Comparison of ENCODE assay signal across 23 cellular contexts in genomic region chr20:35978041-35978513, GRCh38. TPM values are rescaled to one million over a fixed set of nuclear protein-coding genes. Genes with fewer than 3 reads are reported as not detected.
DNase-seq lines count a peak whose midpoint lies in the region; ATAC-seq, FAIRE-seq and TF ChIP-seq lines count a peak whose summit lies in the region.
"Had no signal": no experiment of that assay in that cellular context is flagged by ENCODE, and none has a peak within 500 bp of the region (broad histone marks: within the 10 kb centered on the region; RNA-seq: fewer than 3 reads in every experiment).

No MANE protein-coding gene starts in this region.

- no peaks in the 10 kb centered on the region for H3K79me2 ChIP-seq in astrocyte (ENCODE audit: insufficient read depth, low read length)

- H2AFZ ChIP-seq in astrocyte (ENCODE audit: low read depth, low read length): no peak overlapping the region

- H3K27me3 ChIP-seq in astrocyte (ENCODE audit: insufficient read depth, low read length) (peaks cover 3% of the 10 kb centered on the region), lower lobe of right lung (ENCODE audit: low read depth) (no peaks in the 10 kb centered on the region)
- H3K27me3 ChIP-seq: pancreas had no signal

- H3K9me3 ChIP-seq in astrocyte (ENCODE audit: insufficient read depth, low read depth, low read length) (no peaks in the 10 kb centered on the region), lower lobe of right lung (no peaks in the 10 kb centered on the region)
- H3K9me3 ChIP-seq: pancreas had no signal

- DNase-seq in CD1c-positive myeloid dendritic cell (ENCODE audit: extremely low spot score) (peak; percentile 27), NAMALWA (ENCODE audit: low spot score) (peak; percentile 71), astrocyte (ENCODE audit: low read depth) (no peak), lower lobe of right lung (no peak), dermis blood vessel endothelial cell (no peak), Right ventricle myocardium superior (no peak)
- DNase-seq in stimulated activated CD4-positive, alpha-beta T cell treated with anti-CD3 and anti-CD28 coated beads, Interleukin-12 subunit alpha, Interleukin-12 subunit beta, amount 100 ng/mL, for 4 hours: no peak
- DNase-seq: activated CD4-positive, CD25-positive, alpha-beta regulatory T cell treated with anti-CD3 and anti-CD28 coated beads, Interleukin-2, amount 50 U/mL, for 72 hours; activated CD8-positive, alpha-beta memory T cell treated with anti-CD3 and anti-CD28 coated beads, Interleukin-2, amount 50 U/mL, for 4 hours; activated naive CD4-positive, alpha-beta T cell; glutamatergic neuron; immature natural killer cell; KBM-7; NCI-H1436; NCI-H226; pancreas; SHP77 treated with DMSO at 0.1 percent for 48 hours; stimulated activated CD4-positive, alpha-beta T cell treated with anti-CD3 and anti-CD28 coated beads, Interleukin-4, amount 100 ng/mL, for 4 hours; stimulated activated CD8-positive, alpha-beta memory T cell treated with anti-CD3 and anti-CD28 coated beads, Interleukin-4, amount 100 ng/mL, for 48 hours had no signal

- H3K9me3 Mint-ChIP-seq in astrocyte (ENCODE audit: unreplicated experiment): peaks cover 2% of the 10 kb centered on the region
- H3K9me3 Mint-ChIP-seq: immature natural killer cell had no signal

- H3K4me3 ChIP-seq in astrocyte (ENCODE audit: insufficient read depth, low read depth, low read length) (no peak overlapping the region), lower lobe of right lung (no peak overlapping the region)
- H3K4me3 ChIP-seq: coronary artery, lung, pancreas had no signal

- H3K36me3 ChIP-seq in astrocyte (ENCODE audit: insufficient read depth, low read length) (no peaks in the 10 kb centered on the region), lower lobe of right lung (no peaks in the 10 kb centered on the region)
- H3K36me3 ChIP-seq: pancreas had no signal

- H3K4me1 Mint-ChIP-seq in astrocyte (ENCODE audit: low read depth, unreplicated experiment): peaks cover 4% of the 10 kb centered on the region
- H3K4me1 Mint-ChIP-seq: B cell, immature natural killer cell had no signal

- no peak overlapping the region for H3K4me2 ChIP-seq in astrocyte (ENCODE audit: low read length)

- H4K20me1 ChIP-seq in astrocyte (ENCODE audit: insufficient read depth, low read length): no peaks in the 10 kb centered on the region

- peaks cover 13% of the 10 kb centered on the region for H3K27me3 Mint-ChIP-seq in astrocyte (ENCODE audit: low read depth, unreplicated experiment)
- H3K27me3 Mint-ChIP-seq: B cell had no signal

- intact Hi-C loops in lower lobe of right lung (cut with DNase I): no loop called here
- intact Hi-C loops in Right ventricle myocardium superior (cut with DNase I): no loop called here

- H3K27ac ChIP-seq in astrocyte (ENCODE audit: low read depth, low read length) (no peak overlapping the region), lower lobe of right lung (no peak overlapping the region)
- H3K27ac ChIP-seq: coronary artery, pancreas had no signal

- H3K9ac ChIP-seq in astrocyte (ENCODE audit: low read length): no peak overlapping the region

- H3K36me3 Mint-ChIP-seq in astrocyte (ENCODE audit: low read depth, unreplicated experiment): no peaks in the 10 kb centered on the region
- H3K36me3 Mint-ChIP-seq: immature natural killer cell had no signal

- H3K27ac Mint-ChIP-seq in astrocyte (ENCODE audit: unreplicated experiment): peak overlapping the region; percentile 34
- H3K27ac Mint-ChIP-seq: B cell, immature natural killer cell had no signal

- H3K4me3 Mint-ChIP-seq in astrocyte (ENCODE audit: unreplicated experiment): no peak overlapping the region
- H3K4me3 Mint-ChIP-seq: B cell, immature natural killer cell had no signal

- no peaks in the 10 kb centered on the region for H3K4me1 ChIP-seq in astrocyte (ENCODE audit: insufficient read depth, low read length)
- no peaks in the 10 kb centered on the region for H3K4me1 ChIP-seq in lower lobe of right lung
- H3K4me1 ChIP-seq: pancreas had no signal

- no peak for TF ChIP-seq CTCF in astrocyte (IDR thresholded peaks at IDR 0.05; ENCODE audit: insufficient read depth, low read depth, low read length)
- no peak for TF ChIP-seq CTCF in lower lobe of right lung (IDR thresholded peaks at IDR 0.05)

- ATAC-seq in lower lobe of right lung: peak; percentile 37 to 48
- no peak for ATAC-seq in Right ventricle myocardium superior (ENCODE audit: poor library complexity)

- no peak for FAIRE-seq in astrocyte (lab: Jason Lieb, UNC)
- FAIRE-seq: endothelial cell of umbilical vein, pancreas had no signal

RNA-seq across cellular contexts. Expression of gene CNBD2, which starts 9.7 kb away (rescaled TPM):
- total RNA-seq in astrocyte (2.1 and 3.0 TPM in 2 replicates), lower lobe of right lung (4.3 TPM), dermis blood vessel endothelial cell (2.8 and 5.3 TPM in 2 replicates), Right ventricle myocardium superior (3.8 TPM)

RNA-seq across cellular contexts. Expression of gene SCAND1, which starts 23.8 kb away (rescaled TPM):
- total RNA-seq in astrocyte (63.8 and 68.0 TPM in 2 replicates), lower lobe of right lung (51.9 TPM), dermis blood vessel endothelial cell (59.1 and 89.0 TPM in 2 replicates), Right ventricle myocardium superior (37.9 TPM)

Comparison
In these comparisons a context has a peak if more than half of its experiments do, and no peak if none do; other contexts are left out.
1. DNase-seq: peak in CD1c-positive myeloid dendritic cell (single experiment) and NAMALWA (single experiment); none in astrocyte (single experiment), lower lobe of right lung (single experiment), stimulated activated CD4-positive, alpha-beta T cell treated with anti-CD3 and anti-CD28 coated beads, Interleukin-12 subunit alpha, Interleukin-12 subunit beta, amount 100 ng/mL, for 4 hours (single experiment), dermis blood vessel endothelial cell (single experiment) and Right ventricle myocardium superior (single experiment).